In the genomic region with DNA sequence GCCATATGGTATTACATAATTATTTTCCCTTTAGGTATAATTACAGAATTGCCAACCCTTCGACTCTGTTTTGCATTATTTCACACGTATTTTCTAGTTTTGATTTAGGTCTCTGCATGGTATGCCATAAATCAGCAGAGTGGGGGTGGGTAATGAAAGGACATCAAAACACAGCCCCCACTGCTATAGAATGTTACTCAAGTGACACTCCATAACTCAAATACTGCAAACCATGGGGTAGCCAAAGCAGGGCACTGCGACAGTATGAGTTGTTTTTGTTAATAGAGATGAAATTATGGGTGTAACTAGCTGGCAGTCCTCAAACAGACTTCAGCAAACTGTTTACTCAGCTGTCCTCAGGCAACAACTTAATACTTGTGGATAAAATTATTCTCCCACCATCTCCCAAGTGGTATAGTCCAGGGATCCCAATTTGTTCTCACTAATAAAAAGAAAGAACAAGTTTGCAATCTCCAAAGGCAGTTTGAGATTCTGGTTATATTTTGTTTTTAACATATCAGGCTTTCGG, we compare ENCODE assay signal across 20 cellular contexts.
DNase-seq lines count a peak whose midpoint lies in the region; ATAC-seq and TF ChIP-seq lines count a peak whose summit lies in the region.
"Had no signal": no experiment of that assay in that cellular context is flagged by ENCODE, and none has a peak within 500 bp of the region (broad histone marks: within the 10 kb centered on the region; RNA-seq: fewer than 3 reads in every experiment).

No MANE protein-coding gene starts in this region.

- no peak overlapping the region for H3K4me3 Mint-ChIP-seq in endodermal cell
- no peak overlapping the region for H3K4me3 Mint-ChIP-seq in T-helper 2 cell treated with Interferon-gamma antibody and Interleukin-4, amounts not matched to agents 5 μg/mL and 100 μg/mL, for 36 hours
- H3K4me3 Mint-ChIP-seq: IgD-negative memory B cell; T-helper 1 cell treated with Interleukin-12 subunit alpha and Interleukin-12 subunit beta and Interleukin-4 antibody, amounts not matched to agents 30 μg/mL and 1 μg/mL, for 36 hours had no signal

- no peaks in the 10 kb centered on the region for H3K9me3 Mint-ChIP-seq in endodermal cell
- H3K9me3 Mint-ChIP-seq in T-helper 2 cell treated with Interferon-gamma antibody and Interleukin-4, amounts not matched to agents 5 μg/mL and 100 μg/mL, for 36 hours, result no peaks in the 10 kb centered on the region
- H3K9me3 Mint-ChIP-seq: T-helper 1 cell treated with Interleukin-12 subunit alpha and Interleukin-12 subunit beta and Interleukin-4 antibody, amounts not matched to agents 30 μg/mL and 1 μg/mL, for 36 hours had no signal

- H3K9me3 ChIP-seq in right atrium auricular region (no peaks in the 10 kb centered on the region), heart right ventricle (no peaks in the 10 kb centered on the region), endodermal cell (ENCODE audit: control insufficient read depth, low read length) (no peaks in the 10 kb centered on the region)
- H3K9me3 ChIP-seq: A549 had no signal

- H3K36me3 ChIP-seq in right atrium auricular region (no peaks in the 10 kb centered on the region), heart right ventricle (no peaks in the 10 kb centered on the region), endodermal cell (ENCODE audit: control insufficient read depth, insufficient read depth, low read length) (no peaks in the 10 kb centered on the region)

- TF ChIP-seq CTCF in right atrium auricular region (IDR thresholded peaks at IDR 0.05) (no peak), heart right ventricle (IDR thresholded peaks at IDR 0.05) (no peak), endodermal cell (conservative IDR thresholded peaks at IDR 0.05) (no peak)

- H3K4me1 ChIP-seq in right atrium auricular region, result no peaks in the 10 kb centered on the region
- H3K4me1 ChIP-seq in heart right ventricle, result peaks cover 0 to 10% (median 0%) of the 10 kb centered on the region in 9 donors
- H3K4me1 ChIP-seq in endodermal cell (ENCODE audit: control insufficient read depth, insufficient read depth, low read length), result no peaks in the 10 kb centered on the region

- DNase-seq in Right ventricle myocardium superior (no peak), right atrium auricular region (ENCODE audit: low spot score) (no peak), NCI-H2227 treated with DMSO at 0.1 percent for 48 hours (lab: John Stamatoyannopoulos, UW) (peak; percentile 19), heart right ventricle (no peak), HCEC 1CT (no peak), AML-193 (lab: John Stamatoyannopoulos, UW) (no peak), endodermal cell (no peak)
- no peak for DNase-seq in T-helper 2 cell treated with Interferon-gamma antibody and Interleukin-4, amounts not matched to agents 5 μg/mL and 100 μg/mL, for 36 hours (ENCODE audit: low spot score)
- DNase-seq: activated gamma-delta T cell treated with Interleukin-2 at 50 U/mL for 16 hours; anterior cingulate cortex; foreskin melanocyte; left cardiac atrium; MV-4-11; NK-92 treated with Interleukin-12 subunit alpha and Interleukin-12 subunit beta, amount 100 ng/mL, for 24 hours; posterior cingulate gyrus; stimulated activated naive CD4-positive, alpha-beta T cell had no signal

- H3K27me3 ChIP-seq in right atrium auricular region (no peaks in the 10 kb centered on the region), heart right ventricle (no peaks in the 10 kb centered on the region), endodermal cell (ENCODE audit: control insufficient read depth, insufficient read depth, low read length, poor library complexity, severe bottlenecking) (no peaks in the 10 kb centered on the region)

- WGBS in heart right ventricle, 2 donors, result 76 to 78% methylated on average over 4 of the region's 4 CpGs
- 84 to 100% methylated on average over 1 to 4 of the region's 4 CpGs for WGBS in endodermal cell (ENCODE audit: insufficient coverage in 1 of 2, insufficient read length in 1 of 2), 2 experiments

- no peak overlapping the region for H3K4me3 ChIP-seq in right atrium auricular region
- no peak overlapping the region for H3K4me3 ChIP-seq in heart right ventricle
- H3K4me3 ChIP-seq in endodermal cell (ENCODE audit: low read length), result no peak overlapping the region
- H3K4me3 ChIP-seq: A549 had no signal

- H3K4me1 Mint-ChIP-seq in endodermal cell, result no peaks in the 10 kb centered on the region
- no peaks in the 10 kb centered on the region for H3K4me1 Mint-ChIP-seq in T-helper 2 cell treated with Interferon-gamma antibody and Interleukin-4, amounts not matched to agents 5 μg/mL and 100 μg/mL, for 36 hours (ENCODE audit: low read depth)

- H3K9ac ChIP-seq in endodermal cell (ENCODE audit: extremely low read depth, low read length, poor library complexity, severe bottlenecking), result no peak overlapping the region

- peaks cover 4% of the 10 kb centered on the region for H3K27me3 Mint-ChIP-seq in endodermal cell (ENCODE audit: insufficient read depth)
- H3K27me3 Mint-ChIP-seq in T-helper 2 cell treated with Interferon-gamma antibody and Interleukin-4, amounts not matched to agents 5 μg/mL and 100 μg/mL, for 36 hours (ENCODE audit: low read depth), result no peaks in the 10 kb centered on the region
- H3K27me3 Mint-ChIP-seq: IgD-negative memory B cell had no signal

- intact Hi-C loops in Right ventricle myocardium superior (cut with DNase I), result no loop called here
- intact Hi-C loops in heart right ventricle (cut with DNase I), result no loop called here

- H3K36me3 Mint-ChIP-seq in endodermal cell (ENCODE audit: low read depth), result no peaks in the 10 kb centered on the region
- no peaks in the 10 kb centered on the region for H3K36me3 Mint-ChIP-seq in T-helper 2 cell treated with Interferon-gamma antibody and Interleukin-4, amounts not matched to agents 5 μg/mL and 100 μg/mL, for 36 hours (ENCODE audit: low read depth)
- H3K36me3 Mint-ChIP-seq: type B pancreatic cell had no signal

- H3K27ac Mint-ChIP-seq in endodermal cell, result no peak overlapping the region
- no peak overlapping the region for H3K27ac Mint-ChIP-seq in T-helper 2 cell treated with Interferon-gamma antibody and Interleukin-4, amounts not matched to agents 5 μg/mL and 100 μg/mL, for 36 hours
- H3K27ac Mint-ChIP-seq: IgD-negative memory B cell; T-helper 1 cell treated with Interleukin-12 subunit alpha and Interleukin-12 subunit beta and Interleukin-4 antibody, amounts not matched to agents 30 μg/mL and 1 μg/mL, for 36 hours; type B pancreatic cell had no signal

- no peak overlapping the region for H3K27ac ChIP-seq in right atrium auricular region
- H3K27ac ChIP-seq in heart right ventricle, result peak overlapping the region in 3 of 10 donors; percentile 19 to 37 (median 29)
- no peak overlapping the region for H3K27ac ChIP-seq in endodermal cell (ENCODE audit: low read depth, low read length)
- H3K27ac ChIP-seq: A549 had no signal

- ATAC-seq in Right ventricle myocardium superior (ENCODE audit: poor library complexity) (peak; percentile 39), heart right ventricle (peak in 6 of 8 donors; percentile 22 to 64 (median 52))
- ATAC-seq: A549 had no signal
